Comparison of ENCODE assay signal across 12 cellular contexts in the genomic region with DNA sequence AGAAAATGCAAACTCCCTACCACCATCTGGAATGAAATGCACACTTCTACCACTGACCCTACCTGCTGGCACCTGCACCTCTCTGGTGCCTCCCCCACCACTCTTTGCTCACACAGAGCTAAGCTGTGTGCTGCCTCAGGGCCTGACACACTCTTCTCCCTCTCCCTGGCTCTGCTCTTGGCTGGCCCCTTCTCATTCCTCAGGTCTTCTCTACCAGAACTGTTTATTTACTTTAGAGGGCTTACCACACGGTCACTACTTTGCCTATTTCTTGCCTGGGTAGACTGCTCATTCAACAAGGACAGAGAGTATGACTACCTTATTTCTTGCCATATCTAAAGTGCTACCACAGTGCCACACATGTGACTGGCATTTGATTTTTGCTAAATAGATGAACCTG. TPM values are rescaled to one million over a fixed set of nuclear protein-coding genes. Genes with fewer than 3 reads are reported as not detected.
DNase-seq lines count a peak whose midpoint lies in the region; ATAC-seq and TF ChIP-seq lines count a peak whose summit lies in the region.
"Had no signal": no experiment of that assay in that cellular context is flagged by ENCODE, and none has a peak within 500 bp of the region (broad histone marks: within the 10 kb centered on the region; RNA-seq: fewer than 3 reads in every experiment).

No MANE protein-coding gene starts in this region.

- peak overlapping the region in 2 of 3 donors; percentile 9 to 44 for H3K27ac Mint-ChIP-seq in CD4-positive, CD25-positive, alpha-beta regulatory T cell
- peak overlapping the region; percentile 19 to 90 for H3K27ac Mint-ChIP-seq in natural killer cell
- no peak overlapping the region for H3K27ac Mint-ChIP-seq in neural progenitor cell
- H3K27ac Mint-ChIP-seq: progenitor cell of endocrine pancreas had no signal

- H3K4me3 ChIP-seq in CD4-positive, CD25-positive, alpha-beta regulatory T cell (ENCODE audit: low read depth, low read length): peak overlapping the region; percentile 2
- H3K4me3 ChIP-seq in DND-41 (ENCODE audit: low read depth in 1 of 2, low read length in 2 of 2) (no peak overlapping the region), neural progenitor cell (no peak overlapping the region)
- H3K4me3 ChIP-seq: SJCRH30 had no signal

- H3K4me1 ChIP-seq in CD4-positive, CD25-positive, alpha-beta regulatory T cell (ENCODE audit: control insufficient read depth, insufficient read depth, low read length, poor library complexity, severe bottlenecking): peaks cover 73% of the 10 kb centered on the region
- H3K4me1 ChIP-seq in DND-41 (ENCODE audit: insufficient read depth, low read length) (peaks cover 61% of the 10 kb centered on the region), neural progenitor cell (peaks cover 9% of the 10 kb centered on the region)
- H3K4me1 ChIP-seq: SJCRH30 had no signal

- H3K79me2 ChIP-seq in DND-41 (ENCODE audit: insufficient read depth, low read length): peaks cover 62% of the 10 kb centered on the region
- peaks cover 12% of the 10 kb centered on the region for H3K79me2 ChIP-seq in neural progenitor cell (ENCODE audit: low read depth)

- H3K9me3 ChIP-seq in CD4-positive, CD25-positive, alpha-beta regulatory T cell (ENCODE audit: control insufficient read depth in 2 of 2, low read length in 2 of 2): no peaks in the 10 kb centered on the region
- H3K9me3 ChIP-seq in DND-41 (ENCODE audit: insufficient read depth, low read length, severe bottlenecking): no peaks in the 10 kb centered on the region
- no peaks in the 10 kb centered on the region for H3K9me3 ChIP-seq in neural progenitor cell (ENCODE audit: low read depth)
- H3K9me3 ChIP-seq: SJCRH30 had no signal

- H3K9ac ChIP-seq in DND-41 (ENCODE audit: low read depth, low read length): no peak overlapping the region
- no peak overlapping the region for H3K9ac ChIP-seq in neural progenitor cell

- peaks cover 12% of the 10 kb centered on the region for H3K36me3 ChIP-seq in CD4-positive, CD25-positive, alpha-beta regulatory T cell (ENCODE audit: control insufficient read depth, insufficient read depth, low read length)
- H3K36me3 ChIP-seq in DND-41 (ENCODE audit: insufficient read depth, low read length) (peaks cover 54% of the 10 kb centered on the region), neural progenitor cell (no peaks in the 10 kb centered on the region)

- no peaks in the 10 kb centered on the region for H3K27me3 ChIP-seq in CD4-positive, CD25-positive, alpha-beta regulatory T cell (ENCODE audit: control insufficient read depth, insufficient read depth, low read length)
- no peaks in the 10 kb centered on the region for H3K27me3 ChIP-seq in DND-41 (ENCODE audit: insufficient read depth, low read length, poor library complexity)
- H3K27me3 ChIP-seq in neural progenitor cell: peaks cover 14% of the 10 kb centered on the region
- H3K27me3 ChIP-seq: SJCRH30 had no signal

- H3K9me3 Mint-ChIP-seq in CD4-positive, CD25-positive, alpha-beta regulatory T cell: no peaks in the 10 kb centered on the region
- H3K9me3 Mint-ChIP-seq in natural killer cell (no peaks in the 10 kb centered on the region), neural progenitor cell (no peaks in the 10 kb centered on the region)

- H2AFZ ChIP-seq in DND-41 (ENCODE audit: low read depth, low read length) (no peak overlapping the region), neural progenitor cell (replicated peaks) (no peak overlapping the region)

- H3K4me2 ChIP-seq in DND-41 (ENCODE audit: insufficient read depth, low read length) (peak overlapping the region; percentile 27; the same call in 1 of the 2 replicates), neural progenitor cell (no peak overlapping the region)

- H3K27ac ChIP-seq in CD4-positive, CD25-positive, alpha-beta regulatory T cell (ENCODE audit: insufficient read depth, low read length, poor library complexity, severe bottlenecking): no peak overlapping the region
- no peak overlapping the region for H3K27ac ChIP-seq in DND-41 (ENCODE audit: low read length)
- no peak overlapping the region for H3K27ac ChIP-seq in neural progenitor cell
- H3K27ac ChIP-seq: SJCRH30 had no signal

- H3K36me3 Mint-ChIP-seq in CD4-positive, CD25-positive, alpha-beta regulatory T cell: peaks cover 29% of the 10 kb centered on the region
- H3K36me3 Mint-ChIP-seq in natural killer cell: no peaks in the 10 kb centered on the region
- peaks cover 19% of the 10 kb centered on the region for H3K36me3 Mint-ChIP-seq in neural progenitor cell

- H4K20me1 ChIP-seq in DND-41 (ENCODE audit: insufficient read depth, low read length) (0 out of 2 replicates have a peak, but pooled peaks cover 5% of the 10 kb centered on the region), neural progenitor cell (ENCODE audit: low read depth) (peaks cover 2% of the 10 kb centered on the region)

- peaks cover 19% of the 10 kb centered on the region for H3F3A ChIP-seq in neural progenitor cell (ENCODE audit: low read depth)

- intact Hi-C loops in natural killer cell (cut with micrococcal nuclease): no loop called here

- peak overlapping the region; percentile 44 to 89 (median 52) for H3K4me3 Mint-ChIP-seq in CD4-positive, CD25-positive, alpha-beta regulatory T cell
- H3K4me3 Mint-ChIP-seq in natural killer cell (peak overlapping the region; percentile 1), neural progenitor cell (no peak overlapping the region)

- DNase-seq in CD4-positive, CD25-positive, alpha-beta regulatory T cell: no peak
- DNase-seq in DND-41 (no peak), dedifferentiated amniotic fluid mesenchymal stem cell (ENCODE audit: extremely low spot score) (peak; percentile 15), natural killer cell (no peak), cerebellar nuclear complex (lab: John Stamatoyannopoulos, UW) (no peak), neural progenitor cell (ENCODE audit: low spot score) (no peak)
- DNase-seq: activated gamma-delta T cell treated with Interleukin-2 at 50 U/mL for 16 hours, COR-L47, NCI-H1092, SJCRH30 had no signal

- H3K27me3 Mint-ChIP-seq in CD4-positive, CD25-positive, alpha-beta regulatory T cell: no peaks in the 10 kb centered on the region
- H3K27me3 Mint-ChIP-seq in natural killer cell (ENCODE audit: low read depth in 2 of 2) (no peaks in the 10 kb centered on the region), neural progenitor cell (ENCODE audit: insufficient read depth, low read depth) (peaks cover 12% of the 10 kb centered on the region)

- ATAC-seq in CD4-positive, CD25-positive, alpha-beta regulatory T cell (ENCODE audit: low read depth in 2 of 2): no peak
- ATAC-seq in DND-41 (ENCODE audit: insufficient read depth, low read depth) (no peak), natural killer cell (no peak), GM21390 (IDR thresholded peaks at IDR 0.05; ENCODE audit: unreplicated experiment) (no peak)

- H3K4me1 Mint-ChIP-seq in CD4-positive, CD25-positive, alpha-beta regulatory T cell: peaks cover 50 to 85% (median 74%) of the 10 kb centered on the region in 4 donors
- peaks cover 75 to 81% of the 10 kb centered on the region in 2 donors for H3K4me1 Mint-ChIP-seq in natural killer cell
- H3K4me1 Mint-ChIP-seq in neural progenitor cell: peaks cover 18% of the 10 kb centered on the region

- TF ChIP-seq CTCF in DND-41 (IDR thresholded peaks at IDR 0.05; ENCODE audit: borderline replicate concordance, extremely low read depth, low read length, poor library complexity, severe bottlenecking) (no peak), natural killer cell (IDR thresholded peaks at IDR 0.05) (no peak), neural progenitor cell (IDR thresholded peaks at IDR 0.05) (no peak)

RNA-seq across cellular contexts. Expression of a gene that starts 3.3 kb away (rescaled TPM):
- 45.6 TPM for total RNA-seq in CD4-positive, CD25-positive, alpha-beta regulatory T cell
- 100 to 1,000 TPM in 1 of 4 donors, 10 to 100 TPM in 3; 76.7 to 170 (median 83.7) TPM for polyA plus RNA-seq in CD4-positive, CD25-positive, alpha-beta regulatory T cell
- total RNA-seq in natural killer cell (10 to 100 TPM; 42.8 to 46.5 (median 46.5) TPM), neural progenitor cell (ENCODE audit: low replicate concordance) (14.3 and 17.1 TPM in 2 replicates)

RNA-seq across cellular contexts. Expression of a gene that starts 57.6 kb away (rescaled TPM):
- 41.0 TPM for total RNA-seq in CD4-positive, CD25-positive, alpha-beta regulatory T cell
- 100 to 1,000 TPM; 171 to 215 (median 181) TPM for polyA plus RNA-seq in CD4-positive, CD25-positive, alpha-beta regulatory T cell
- 10 to 100 TPM; 52.8 to 58.5 (median 54.7) TPM for total RNA-seq in natural killer cell
- 83.3 and 174 TPM in 2 replicates for total RNA-seq in neural progenitor cell (ENCODE audit: low replicate concordance)

RNA-seq across cellular contexts. Expression of a gene that starts 57.9 kb away (rescaled TPM):
- total RNA-seq in CD4-positive, CD25-positive, alpha-beta regulatory T cell: 149 TPM
- 10 to 100 TPM; 60.7 to 96.4 (median 66.9) TPM for polyA plus RNA-seq in CD4-positive, CD25-positive, alpha-beta regulatory T cell
- 10 to 100 TPM; 69.3 to 82.9 (median 76.7) TPM for total RNA-seq in natural killer cell
- total RNA-seq in neural progenitor cell (ENCODE audit: low replicate concordance): 123 and 174 TPM in 2 replicates
